Comparison of ENCODE assay signal across 8 cellular contexts in the genomic region with DNA sequence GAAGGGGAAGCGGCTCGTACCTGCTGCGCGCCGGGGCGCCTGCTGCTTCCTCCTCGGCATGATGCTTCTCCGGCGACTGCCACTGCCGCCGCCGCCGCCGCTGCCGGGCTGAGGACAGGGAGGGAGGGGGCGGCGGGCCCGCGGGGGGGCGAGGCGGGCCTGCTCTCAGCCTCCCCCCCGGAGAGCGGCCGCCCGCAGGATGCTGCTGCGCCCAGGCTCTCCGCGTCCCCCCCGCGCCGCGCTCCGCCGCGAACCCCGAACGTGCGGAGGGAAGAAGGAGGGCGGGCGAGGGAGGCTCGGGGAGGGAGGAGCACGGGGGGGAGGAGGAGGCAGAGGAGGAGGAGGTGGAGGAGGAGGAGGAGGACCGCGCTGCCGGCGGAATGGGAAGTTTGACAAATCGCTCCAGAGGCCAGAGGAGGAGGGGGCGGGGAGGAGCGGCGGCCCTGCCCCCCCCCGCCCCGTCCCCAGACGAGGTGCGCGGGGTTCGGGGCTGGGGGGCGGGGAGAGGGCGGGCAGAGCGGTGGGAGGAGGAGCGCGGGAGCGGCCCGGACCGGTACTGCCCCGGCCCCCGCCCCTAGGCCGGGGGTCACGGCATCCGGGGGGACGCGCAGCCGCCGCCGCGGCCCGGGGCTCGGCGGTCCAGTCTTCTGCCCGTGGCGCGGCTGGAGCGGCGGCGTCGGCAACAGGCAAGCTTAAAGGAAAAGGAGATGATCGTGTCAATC. TPM values are rescaled to one million over a fixed set of nuclear protein-coding genes. Genes with fewer than 3 reads are reported as not detected.
DNase-seq lines count a peak whose midpoint lies in the region.

A gene with protein sequence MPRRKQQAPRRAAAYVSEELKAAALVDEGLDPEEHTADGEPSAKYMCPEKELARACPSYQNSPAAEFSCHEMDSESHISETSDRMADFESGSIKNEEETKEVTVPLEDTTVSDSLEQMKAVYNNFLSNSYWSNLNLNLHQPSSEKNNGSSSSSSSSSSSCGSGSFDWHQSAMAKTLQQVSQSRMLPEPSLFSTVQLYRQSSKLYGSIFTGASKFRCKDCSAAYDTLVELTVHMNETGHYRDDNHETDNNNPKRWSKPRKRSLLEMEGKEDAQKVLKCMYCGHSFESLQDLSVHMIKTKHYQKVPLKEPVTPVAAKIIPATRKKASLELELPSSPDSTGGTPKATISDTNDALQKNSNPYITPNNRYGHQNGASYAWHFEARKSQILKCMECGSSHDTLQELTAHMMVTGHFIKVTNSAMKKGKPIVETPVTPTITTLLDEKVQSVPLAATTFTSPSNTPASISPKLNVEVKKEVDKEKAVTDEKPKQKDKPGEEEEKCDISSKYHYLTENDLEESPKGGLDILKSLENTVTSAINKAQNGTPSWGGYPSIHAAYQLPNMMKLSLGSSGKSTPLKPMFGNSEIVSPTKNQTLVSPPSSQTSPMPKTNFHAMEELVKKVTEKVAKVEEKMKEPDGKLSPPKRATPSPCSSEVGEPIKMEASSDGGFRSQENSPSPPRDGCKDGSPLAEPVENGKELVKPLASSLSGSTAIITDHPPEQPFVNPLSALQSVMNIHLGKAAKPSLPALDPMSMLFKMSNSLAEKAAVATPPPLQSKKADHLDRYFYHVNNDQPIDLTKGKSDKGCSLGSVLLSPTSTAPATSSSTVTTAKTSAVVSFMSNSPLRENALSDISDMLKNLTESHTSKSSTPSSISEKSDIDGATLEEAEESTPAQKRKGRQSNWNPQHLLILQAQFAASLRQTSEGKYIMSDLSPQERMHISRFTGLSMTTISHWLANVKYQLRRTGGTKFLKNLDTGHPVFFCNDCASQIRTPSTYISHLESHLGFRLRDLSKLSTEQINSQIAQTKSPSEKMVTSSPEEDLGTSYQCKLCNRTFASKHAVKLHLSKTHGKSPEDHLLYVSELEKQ (minus strand): TSS at position 277 of the 722 bp plus-strand sequence. CDS start 217 bp downstream, at position 60.

- peaks cover 69% of the 10 kb centered on the region for H3K27me3 ChIP-seq in HUES6 (ENCODE audit: control insufficient read depth, insufficient read depth, low read length)

- H3K27ac ChIP-seq in HUES6 (ENCODE audit: low read depth, low read length): no peak within 1 kb of the TSS

- peak within 1 kb of the TSS; percentile 79 for H3K9ac ChIP-seq in HUES6 (ENCODE audit: low read length)

- H3K4me1 ChIP-seq in HUES6 (ENCODE audit: control insufficient read depth, insufficient read depth, low read length): peaks cover 36% of the 10 kb centered on the region

- H3K9me3 ChIP-seq in HUES6 (ENCODE audit: control insufficient read depth, insufficient read depth, low read depth, low read length): no peaks in the 10 kb centered on the region

- in situ Hi-C loops in ACHN (cut with HindIII; ENCODE audit: low pct_ligation_motif_present, low pct_unique_long_range_greater_than_20kb, low sequenced_read_pairs): no loop called here

- peak within 1 kb of the TSS; percentile 69 for H3K4me3 ChIP-seq in HUES6 (ENCODE audit: low read depth, low read length)

- DNase-seq in ACHN: peak; percentile 77
- DNase-seq in activated CD4-positive, alpha-beta T cell treated with anti-CD3 and anti-CD28 coated beads for 48 hours: peak; percentile 47
- DNase-seq in epidermal melanocyte (ENCODE audit: insufficient read length, low spot score): peak; percentile 32
- DNase-seq in mesenteric fat pad (ENCODE audit: low spot score): no peak
- peak; percentile 56 for DNase-seq in stimulated activated naive CD4-positive, alpha-beta T cell treated with Interleukin-2 at 50 U/mL for 16 hours (lab: John Stamatoyannopoulos, UW)
- no peak for DNase-seq in DMS153 treated with DMSO at 0.1 percent for 48 hours (lab: John Stamatoyannopoulos, UW; ENCODE audit: unreplicated experiment)
- no peak for DNase-seq in NCI-H187 treated with DMSO at 0.1 percent for 48 hours (lab: John Stamatoyannopoulos, UW)

- no peaks in the 10 kb centered on the region for H3K36me3 ChIP-seq in HUES6 (ENCODE audit: control insufficient read depth, insufficient read depth, low read length)

RNA-seq across cellular contexts. Expression of the gene that starts here (rescaled TPM):
- 12.6 TPM for total RNA-seq in mesenteric fat pad

Comparison
In these comparisons a context has a peak if more than half of its experiments do, and no peak if none do; other contexts are left out.
1. DNase-seq: peak in ACHN (single experiment), activated CD4-positive, alpha-beta T cell treated with anti-CD3 and anti-CD28 coated beads for 48 hours (single experiment), epidermal melanocyte (single experiment) and stimulated activated naive CD4-positive, alpha-beta T cell treated with Interleukin-2 at 50 U/mL for 16 hours (single experiment); none in mesenteric fat pad (single experiment), DMS153 treated with DMSO at 0.1 percent for 48 hours (single experiment) and NCI-H187 treated with DMSO at 0.1 percent for 48 hours (single experiment).